ENCODE assay signal across 15 cellular contexts in the genomic region with DNA sequence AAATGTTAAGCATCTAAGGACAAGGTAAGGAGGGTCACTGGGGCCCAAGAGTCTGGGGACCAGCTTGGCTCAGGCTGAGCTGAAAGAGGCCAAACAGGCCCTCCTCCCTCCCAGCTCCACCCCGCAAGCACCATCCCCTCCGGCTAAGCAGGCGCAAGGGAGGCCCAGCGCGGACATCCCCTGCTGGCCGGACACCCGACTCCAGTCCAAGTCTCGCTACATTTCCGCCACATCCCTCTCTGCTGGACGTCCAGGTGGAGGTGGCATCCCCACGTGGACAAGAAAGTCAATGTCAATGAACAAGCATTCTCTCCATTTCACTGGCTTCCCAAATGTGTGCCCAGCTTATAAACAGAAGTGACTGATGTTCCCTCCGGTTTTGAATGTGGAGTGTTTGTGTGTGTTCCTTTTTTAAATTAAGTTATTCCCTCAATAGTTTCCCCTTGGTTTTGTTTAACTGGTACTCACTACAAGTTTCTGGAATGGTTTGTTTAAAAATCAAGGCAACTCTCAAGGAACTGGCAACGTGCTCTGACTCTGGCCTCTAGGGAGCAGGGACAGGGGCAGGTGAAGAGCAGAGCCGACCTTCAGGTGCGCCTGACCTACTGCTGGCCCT.
"Had no signal": no experiment of that assay in that cellular context is flagged by ENCODE, and none has a peak within 500 bp of the region (broad histone marks: within the 10 kb centered on the region; RNA-seq: fewer than 3 reads in every experiment).

No MANE protein-coding gene starts in this region.

- H3K27ac ChIP-seq: epithelial cell of prostate, lower lobe of right lung, transverse colon had no signal

- H3K9me3 ChIP-seq: adrenal gland, lower lobe of right lung, transverse colon had no signal

- H3K27me3 Mint-ChIP-seq: activated naive CD4-positive, alpha-beta T cell treated with anti-CD3 and anti-CD28 coated beads, Interleukin-2, amount 50 U/mL, for 24 hours; central memory CD8-positive, alpha-beta T cell; effector memory CD8-positive, alpha-beta T cell had no signal

- H3K4me3 ChIP-seq: adrenal gland, lower lobe of right lung, transverse colon had no signal

- H3K4me1 Mint-ChIP-seq: activated naive CD4-positive, alpha-beta T cell treated with anti-CD3 and anti-CD28 coated beads, Interleukin-2, amount 50 U/mL, for 24 hours; central memory CD8-positive, alpha-beta T cell had no signal

- DNase-seq: activated CD4-positive, CD25-positive, alpha-beta regulatory T cell treated with anti-CD3 and anti-CD28 coated beads, Interleukin-2, amount 50 U/mL, for 72 hours; adrenal gland; effector memory CD8-positive, alpha-beta T cell; foreskin melanocyte; immature natural killer cell; lower lobe of right lung; small intestine; stimulated activated CD4-positive, alpha-beta T cell treated with anti-CD3 and anti-CD28 coated beads, Interleukin-4, amount 100 ng/mL, for 4 hours; stimulated activated CD8-positive, alpha-beta memory T cell treated with anti-CD3 and anti-CD28 coated beads, Interleukin-4, amount 100 ng/mL, for 48 hours; stimulated activated naive CD4-positive, alpha-beta T cell treated with Interleukin-2 at 50 U/mL for 16 hours; transverse colon had no signal

- H3K27me3 ChIP-seq: adrenal gland, transverse colon had no signal

- H3K9me3 Mint-ChIP-seq: activated naive CD4-positive, alpha-beta T cell treated with anti-CD3 and anti-CD28 coated beads, Interleukin-2, amount 50 U/mL, for 24 hours; central memory CD8-positive, alpha-beta T cell; effector memory CD8-positive, alpha-beta T cell; immature natural killer cell; mesothelial cell of epicardium had no signal

- H3K4me3 Mint-ChIP-seq: activated naive CD4-positive, alpha-beta T cell treated with anti-CD3 and anti-CD28 coated beads, Interleukin-2, amount 50 U/mL, for 24 hours; central memory CD8-positive, alpha-beta T cell; effector memory CD8-positive, alpha-beta T cell; immature natural killer cell; mesothelial cell of epicardium had no signal

- H3K27ac Mint-ChIP-seq: activated naive CD4-positive, alpha-beta T cell treated with anti-CD3 and anti-CD28 coated beads, Interleukin-2, amount 50 U/mL, for 24 hours; effector memory CD8-positive, alpha-beta T cell; immature natural killer cell; mesothelial cell of epicardium had no signal
